7 cellular contexts compared by ENCODE assay signal in the genomic region with DNA sequence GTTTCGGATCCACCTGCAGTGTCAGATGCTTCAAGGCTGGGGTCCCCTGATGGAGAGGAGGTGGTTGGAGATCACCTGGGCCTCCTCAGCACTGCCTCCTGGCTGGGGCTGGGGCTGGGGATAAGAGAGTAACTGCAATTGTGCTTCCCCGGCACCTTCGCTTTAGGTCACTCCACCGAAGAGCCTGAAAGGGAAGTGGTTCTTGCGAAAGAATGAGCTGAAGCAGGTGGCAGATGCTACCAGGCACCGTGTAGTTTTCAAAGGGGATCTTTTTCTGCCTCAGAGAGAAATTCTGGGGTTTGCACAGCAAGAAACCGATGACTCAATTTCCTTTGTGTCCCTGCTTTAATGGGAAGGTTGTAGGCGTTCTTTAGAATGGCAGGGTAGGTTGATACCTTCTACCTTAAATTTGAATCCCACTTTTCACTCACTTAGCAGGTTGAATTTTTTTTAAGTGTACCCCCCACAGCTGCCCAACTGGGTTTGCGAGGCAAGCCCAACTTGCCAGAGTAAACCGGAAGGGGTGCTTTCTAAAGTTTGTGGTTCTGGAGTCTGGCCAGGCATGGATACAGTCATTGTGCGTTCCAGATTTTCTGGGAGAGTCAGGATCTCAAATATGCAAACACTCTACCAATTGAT. TPM values are rescaled to one million over a fixed set of nuclear protein-coding genes. Genes with fewer than 3 reads are reported as not detected.
DNase-seq lines count a peak whose midpoint lies in the region; ATAC-seq and TF ChIP-seq lines count a peak whose summit lies in the region.

No MANE protein-coding gene starts in this region.

- H3K27me3 Mint-ChIP-seq in activated naive CD4-positive, alpha-beta T cell treated with anti-CD3 and anti-CD28 coated beads, Interleukin-2, amount 10 ng/mL, durations not matched to agents 7 days and 5 days, result no peaks in the 10 kb centered on the region
- peaks cover 10% of the 10 kb centered on the region for H3K27me3 Mint-ChIP-seq in glutamatergic neuron (ENCODE audit: unreplicated experiment)

- peaks cover 7% of the 10 kb centered on the region for H3K9me3 Mint-ChIP-seq in activated naive CD4-positive, alpha-beta T cell treated with anti-CD3 and anti-CD28 coated beads, Interleukin-2, amount 10 ng/mL, durations not matched to agents 7 days and 5 days
- no peaks in the 10 kb centered on the region for H3K9me3 Mint-ChIP-seq in glutamatergic neuron (ENCODE audit: unreplicated experiment)

- intact Hi-C loops in lower lobe of right lung (cut with DNase I), result no loop called here

- H3K27me3 ChIP-seq in lower lobe of right lung (ENCODE audit: low read depth), result no peaks in the 10 kb centered on the region

- H3K27ac ChIP-seq in lower lobe of right lung, result peak overlapping the region; percentile 74

- H3K27ac Mint-ChIP-seq in activated naive CD4-positive, alpha-beta T cell treated with anti-CD3 and anti-CD28 coated beads, Interleukin-2, amount 10 ng/mL, durations not matched to agents 7 days and 5 days, result peak overlapping the region; percentile 78
- H3K27ac Mint-ChIP-seq in glutamatergic neuron (ENCODE audit: unreplicated experiment), result no peak overlapping the region

- DNase-seq in NOMO-1 treated with dmso at 0.1 percent for 144 hours (lab: John Stamatoyannopoulos, UW; ENCODE audit: unreplicated experiment), result peak; percentile 68
- DNase-seq in activated naive CD4-positive, alpha-beta T cell treated with anti-CD3 and anti-CD28 coated beads, Interleukin-2, amount 10 ng/mL, durations not matched to agents 7 days and 5 days, result peak; percentile 79
- DNase-seq in lower lobe of right lung, result no peak
- DNase-seq in cerebellar nuclear complex (lab: John Stamatoyannopoulos, UW), result no peak
- no peak for DNase-seq in glutamatergic neuron

- H3K4me1 Mint-ChIP-seq in activated naive CD4-positive, alpha-beta T cell treated with anti-CD3 and anti-CD28 coated beads, Interleukin-2, amount 10 ng/mL, durations not matched to agents 7 days and 5 days, result peaks cover 78% of the 10 kb centered on the region
- no peaks in the 10 kb centered on the region for H3K4me1 Mint-ChIP-seq in glutamatergic neuron (ENCODE audit: low read depth, unreplicated experiment)

- H3K4me3 Mint-ChIP-seq in activated naive CD4-positive, alpha-beta T cell treated with anti-CD3 and anti-CD28 coated beads, Interleukin-2, amount 10 ng/mL, durations not matched to agents 7 days and 5 days, result peak overlapping the region; percentile 70
- no peak overlapping the region for H3K4me3 Mint-ChIP-seq in glutamatergic neuron (ENCODE audit: unreplicated experiment)

- no peak for TF ChIP-seq CTCF in lower lobe of right lung (IDR thresholded peaks at IDR 0.05)
- TF ChIP-seq CTCF in glutamatergic neuron (IDR thresholded peaks at IDR 0.05; ENCODE audit: partially characterized antibody, unreplicated experiment), result no peak

- H3K4me3 ChIP-seq in lower lobe of right lung, result peak overlapping the region; percentile 24

- CTCF ChIA-PET in activated naive CD4-positive, alpha-beta T cell treated with anti-CD3 and anti-CD28 coated beads, Interleukin-2, amount 10 ng/mL, durations not matched to agents 7 days and 5 days (lab: Charles Lee), result interaction anchor here (1.0 to 6.7 kb wide), 4 partner anchors 11 to 162 kb away, joined by 3 to 95 read pairs (median 4); no protein-coding TSS in a partner anchor

- H3K36me3 Mint-ChIP-seq in activated naive CD4-positive, alpha-beta T cell treated with anti-CD3 and anti-CD28 coated beads, Interleukin-2, amount 10 ng/mL, durations not matched to agents 7 days and 5 days, result peaks cover 81% of the 10 kb centered on the region
- no peaks in the 10 kb centered on the region for H3K36me3 Mint-ChIP-seq in glutamatergic neuron (ENCODE audit: unreplicated experiment)

- ATAC-seq in GM18858 (IDR thresholded peaks at IDR 0.05; ENCODE audit: unreplicated experiment), result peak; percentile 44
- peak; percentile 48 for ATAC-seq in HG02885 (IDR thresholded peaks at IDR 0.05; ENCODE audit: poor library complexity, unreplicated experiment)
- peak; percentile 41 to 49 for ATAC-seq in lower lobe of right lung

- H3K9me3 ChIP-seq in lower lobe of right lung, result no peaks in the 10 kb centered on the region

- H3K36me3 ChIP-seq in lower lobe of right lung, result no peaks in the 10 kb centered on the region

- H3K4me1 ChIP-seq in lower lobe of right lung, result peaks cover 81% of the 10 kb centered on the region

RNA-seq across cellular contexts. Expression of a gene that starts 5.3 kb away (rescaled TPM):
- total RNA-seq in lower lobe of right lung (613 TPM), glutamatergic neuron (ENCODE audit: unreplicated experiment) (0.71 TPM)

Comparison
In these comparisons a context has a peak if more than half of its experiments do, and no peak if none do; other contexts are left out.
1. DNase-seq: peak in NOMO-1 treated with dmso at 0.1 percent for 144 hours (single experiment) and activated naive CD4-positive, alpha-beta T cell treated with anti-CD3 and anti-CD28 coated beads, Interleukin-2, amount 10 ng/mL, durations not matched to agents 7 days and 5 days (single experiment); none in lower lobe of right lung (single experiment), cerebellar nuclear complex (0 of 2) and glutamatergic neuron (single experiment).
2. RNA of a gene that starts 5.3 kb away (total RNA-seq): 613 TPM in lower lobe of right lung (single experiment); 0.71 TPM in glutamatergic neuron (single experiment); every median in the first group is over 100 times any median in the second.
3. Peak in every context shown above with its lines, with median percentiles within 50 percentile points of each other: ATAC-seq.